1 cellular context compared by ENCODE assay signal in the genomic region with DNA sequence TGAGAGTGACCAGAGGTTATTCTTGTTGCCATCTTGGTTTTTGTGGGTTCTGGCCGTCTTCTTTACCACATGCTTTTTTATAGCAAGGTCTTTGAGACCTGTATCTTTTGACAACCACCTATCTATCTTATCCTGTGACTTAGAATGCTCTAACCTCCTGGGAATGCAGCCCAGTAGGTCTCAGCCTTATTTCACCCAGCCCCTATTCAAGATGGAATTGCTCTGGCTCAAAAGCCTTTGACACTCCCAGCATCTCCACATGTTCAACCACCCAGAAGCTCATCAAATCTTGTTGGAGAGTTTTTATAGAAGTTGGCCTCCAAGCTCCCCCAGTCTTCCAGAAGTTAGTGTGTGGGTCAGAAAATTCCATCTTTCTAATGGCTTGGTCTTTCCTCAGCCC.
TF ChIP-seq lines count a peak whose summit lies in the region.

No MANE protein-coding gene starts in this region.

TF ChIP-seq in A549, 52 proteins besides CTCF, POLR2A, EP300 and RAD21 (continued from another document):
- TF ChIP-seq, protein P1, sequence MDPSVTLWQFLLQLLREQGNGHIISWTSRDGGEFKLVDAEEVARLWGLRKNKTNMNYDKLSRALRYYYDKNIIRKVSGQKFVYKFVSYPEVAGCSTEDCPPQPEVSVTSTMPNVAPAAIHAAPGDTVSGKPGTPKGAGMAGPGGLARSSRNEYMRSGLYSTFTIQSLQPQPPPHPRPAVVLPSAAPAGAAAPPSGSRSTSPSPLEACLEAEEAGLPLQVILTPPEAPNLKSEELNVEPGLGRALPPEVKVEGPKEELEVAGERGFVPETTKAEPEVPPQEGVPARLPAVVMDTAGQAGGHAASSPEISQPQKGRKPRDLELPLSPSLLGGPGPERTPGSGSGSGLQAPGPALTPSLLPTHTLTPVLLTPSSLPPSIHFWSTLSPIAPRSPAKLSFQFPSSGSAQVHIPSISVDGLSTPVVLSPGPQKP (IDR thresholded peaks at IDR 0.05; ENCODE audit: low read depth, low read length), result no peak
- TF ChIP-seq, protein P2, sequence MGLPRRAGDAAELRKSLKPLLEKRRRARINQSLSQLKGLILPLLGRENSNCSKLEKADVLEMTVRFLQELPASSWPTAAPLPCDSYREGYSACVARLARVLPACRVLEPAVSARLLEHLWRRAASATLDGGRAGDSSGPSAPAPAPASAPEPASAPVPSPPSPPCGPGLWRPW (IDR thresholded peaks at IDR 0.05), result no peak
- TF ChIP-seq NFE2L2 (conservative IDR thresholded peaks at IDR 0.05; ENCODE audit: low read length), result no peak
- TF ChIP-seq CHD2 (IDR thresholded peaks at IDR 0.05; ENCODE audit: low read length, partially characterized antibody), result no peak
- TF ChIP-seq TFCP2L1 (CRISPR knock-in tag; IDR thresholded peaks at IDR 0.05), result no peak
- TF ChIP-seq FOXS1 (CRISPR knock-in tag; IDR thresholded peaks at IDR 0.05), result no peak
- no peak for TF ChIP-seq EHF (CRISPR knock-in tag; IDR thresholded peaks at IDR 0.05)
- TF ChIP-seq, protein P3, sequence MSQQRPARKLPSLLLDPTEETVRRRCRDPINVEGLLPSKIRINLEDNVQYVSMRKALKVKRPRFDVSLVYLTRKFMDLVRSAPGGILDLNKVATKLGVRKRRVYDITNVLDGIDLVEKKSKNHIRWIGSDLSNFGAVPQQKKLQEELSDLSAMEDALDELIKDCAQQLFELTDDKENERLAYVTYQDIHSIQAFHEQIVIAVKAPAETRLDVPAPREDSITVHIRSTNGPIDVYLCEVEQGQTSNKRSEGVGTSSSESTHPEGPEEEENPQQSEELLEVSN (IDR thresholded peaks at IDR 0.05; ENCODE audit: borderline replicate concordance, low read depth), result no peak
- TF ChIP-seq, protein P4, sequence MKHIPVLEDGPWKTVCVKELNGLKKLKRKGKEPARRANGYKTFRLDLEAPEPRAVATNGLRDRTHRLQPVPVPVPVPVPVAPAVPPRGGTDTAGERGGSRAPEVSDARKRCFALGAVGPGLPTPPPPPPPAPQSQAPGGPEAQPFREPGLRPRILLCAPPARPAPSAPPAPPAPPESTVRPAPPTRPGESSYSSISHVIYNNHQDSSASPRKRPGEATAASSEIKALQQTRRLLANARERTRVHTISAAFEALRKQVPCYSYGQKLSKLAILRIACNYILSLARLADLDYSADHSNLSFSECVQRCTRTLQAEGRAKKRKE (CRISPR knock-in tag; IDR thresholded peaks at IDR 0.05; ENCODE audit: low read depth), result no peak
- no peak for TF ChIP-seq CBX8 (IDR thresholded peaks at IDR 0.05)
- TF ChIP-seq KDM5A (IDR thresholded peaks at IDR 0.05), result no peak
- no peak for TF ChIP-seq PHF8 (IDR thresholded peaks at IDR 0.05; ENCODE audit: borderline replicate concordance, low read depth)
- TF ChIP-seq, protein P5, sequence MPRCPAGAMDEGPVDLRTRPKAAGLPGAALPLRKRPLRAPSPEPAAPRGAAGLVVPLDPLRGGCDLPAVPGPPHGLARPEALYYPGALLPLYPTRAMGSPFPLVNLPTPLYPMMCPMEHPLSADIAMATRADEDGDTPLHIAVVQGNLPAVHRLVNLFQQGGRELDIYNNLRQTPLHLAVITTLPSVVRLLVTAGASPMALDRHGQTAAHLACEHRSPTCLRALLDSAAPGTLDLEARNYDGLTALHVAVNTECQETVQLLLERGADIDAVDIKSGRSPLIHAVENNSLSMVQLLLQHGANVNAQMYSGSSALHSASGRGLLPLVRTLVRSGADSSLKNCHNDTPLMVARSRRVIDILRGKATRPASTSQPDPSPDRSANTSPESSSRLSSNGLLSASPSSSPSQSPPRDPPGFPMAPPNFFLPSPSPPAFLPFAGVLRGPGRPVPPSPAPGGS (IDR thresholded peaks at IDR 0.05), result no peak
- no peak for TF ChIP-seq FOSB (CRISPR knock-in tag; IDR thresholded peaks at IDR 0.05)
TF ChIP-seq in A549: peak in this region for 0.
